In the genomic region with DNA sequence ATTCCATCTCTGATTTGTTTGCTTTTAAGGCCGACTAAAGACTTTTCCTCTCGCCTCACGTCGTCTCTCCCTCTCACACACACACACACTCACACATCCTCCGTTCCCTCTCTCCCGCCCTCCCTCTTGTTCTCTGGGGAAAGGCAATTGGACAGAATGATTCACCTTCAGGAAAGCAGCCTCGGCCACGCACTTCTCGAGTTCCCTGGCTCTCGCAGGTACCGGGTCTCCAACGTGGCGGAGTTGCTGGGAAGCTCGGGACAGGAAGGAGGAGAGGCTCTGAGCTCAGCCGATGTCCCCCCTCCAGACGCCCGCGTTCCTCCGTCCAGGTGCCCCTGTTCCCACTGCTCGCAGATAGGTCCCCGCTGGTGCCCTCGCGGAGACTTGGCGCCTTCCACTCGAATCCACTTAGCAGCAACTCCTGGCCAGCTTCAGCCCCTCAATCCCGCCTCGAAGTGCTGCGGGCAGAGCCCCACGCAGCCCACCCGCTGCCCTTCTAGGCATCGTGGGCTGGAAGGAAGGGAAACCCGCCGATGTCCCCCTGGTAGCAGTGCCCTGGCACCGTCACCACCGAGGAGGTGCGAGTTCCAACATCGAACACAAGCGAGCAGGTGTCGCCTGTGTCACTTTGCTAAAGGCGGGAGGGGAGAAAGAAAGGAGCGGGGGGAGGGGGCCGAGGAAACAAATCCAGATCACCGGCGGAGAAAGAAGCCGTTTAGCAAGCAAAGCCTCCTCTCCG, we compare ENCODE assay signal across 8 cellular contexts.
DNase-seq lines count a peak whose midpoint lies in the region; ATAC-seq and TF ChIP-seq lines count a peak whose summit lies in the region.

No MANE protein-coding gene starts in this region.

- peak overlapping the region; percentile 9 to 30 for H3K4me3 ChIP-seq in esophagus (ENCODE audit: low read depth in 1 of 2, low read length in 2 of 2)
- peak overlapping the region; percentile 12 to 39 for H3K4me3 ChIP-seq in uterus

- H3K27me3 ChIP-seq in esophagus (ENCODE audit: control insufficient read depth in 1 of 2, insufficient read depth in 2 of 2, low read length in 2 of 2) (peaks cover 8 to 9% of the 10 kb centered on the region in 2 donors), uterus (peaks cover 0 to 26% of the 10 kb centered on the region in 2 donors)

- intact Hi-C loops in Right ventricle myocardium inferior (cut with DNase I): no loop called here
- intact Hi-C loops in cardiac septum (cut with DNase I): no loop called here
- intact Hi-C loops in uterus (cut with DNase I; ENCODE audit: low total_unique reads): no loop called here

- peaks cover 57% of the 10 kb centered on the region for H3K27me3 Mint-ChIP-seq in nephron progenitor cell (ENCODE audit: low read depth, poor library complexity)

- peak overlapping the region; percentile 92 for H3K4me3 Mint-ChIP-seq in nephron progenitor cell

- no peak overlapping the region for H3K27ac ChIP-seq in esophagus (ENCODE audit: low read depth in 2 of 2, low read length in 1 of 2)
- no peak overlapping the region for H3K27ac ChIP-seq in uterus

- WGBS in esophagus, 2 donors: 3% methylated on average over 46 of the region's 46 CpGs

- H3K9me3 ChIP-seq in esophagus (ENCODE audit: control insufficient read depth in 2 of 2, insufficient read depth in 1 of 2, low read depth in 1 of 2, low read length in 1 of 2) (peaks cover 0 to 4% of the 10 kb centered on the region in 2 donors), uterus (no peaks in the 10 kb centered on the region)

- no peaks in the 10 kb centered on the region for H3K36me3 ChIP-seq in esophagus (ENCODE audit: control insufficient read depth in 2 of 2, insufficient read depth in 2 of 2, low read length in 1 of 2)
- H3K36me3 ChIP-seq in uterus: no peaks in the 10 kb centered on the region

- H3K36me3 Mint-ChIP-seq in nephron progenitor cell (ENCODE audit: low read depth): no peaks in the 10 kb centered on the region

- H3K27ac Mint-ChIP-seq in nephron progenitor cell: no peak overlapping the region

- H3K4me1 Mint-ChIP-seq in nephron progenitor cell: peaks cover 27% of the 10 kb centered on the region

- H3K4me1 ChIP-seq in esophagus (ENCODE audit: control insufficient read depth in 2 of 2, insufficient read depth in 2 of 2, low read length in 1 of 2) (peaks cover 9 to 15% of the 10 kb centered on the region in 2 donors), uterus (peaks cover 0 to 5% of the 10 kb centered on the region in 2 donors)

- ATAC-seq in Right ventricle myocardium inferior: no peak

- peaks cover 5% of the 10 kb centered on the region for H3K9me3 Mint-ChIP-seq in nephron progenitor cell

- TF ChIP-seq CTCF in nephron progenitor cell (IDR thresholded peaks at IDR 0.05) (no peak), uterus (IDR thresholded peaks at IDR 0.05) (no peak)

- no peak for TF ChIP-seq POLR2A in uterus (IDR thresholded peaks at IDR 0.05)

- DNase-seq in Right ventricle myocardium inferior (ENCODE audit: missing footprints) (peak; percentile 66), cardiac septum (ENCODE audit: low spot score) (no peak), nephron progenitor cell (peak; percentile 33), uterus (peak in 1 of 2 donors; percentile 13), NCI-H1105 treated with DMSO at 0.1 percent for 48 hours (lab: John Stamatoyannopoulos, UW) (no peak), NCI-H1048 (lab: John Stamatoyannopoulos, UW) (no peak)
- DNase-seq in activated CD4-positive, alpha-beta T cell treated with anti-CD3 and anti-CD28 coated beads for 4 hours: peak; percentile 2 to 11

Comparison
In these comparisons a context has a peak if more than half of its experiments do, and no peak if none do; other contexts are left out.
1. DNase-seq: peak in Right ventricle myocardium inferior (single experiment), activated CD4-positive, alpha-beta T cell treated with anti-CD3 and anti-CD28 coated beads for 4 hours (2 of 2) and nephron progenitor cell (single experiment); none in cardiac septum (single experiment), NCI-H1105 treated with DMSO at 0.1 percent for 48 hours (single experiment) and NCI-H1048 (single experiment).